Comparison of ENCODE assay signal across 12 cellular contexts in genomic region chr1:11157394-11157793, GRCh38. TPM values are rescaled to one million over a fixed set of nuclear protein-coding genes. Genes with fewer than 3 reads are reported as not detected.
DNase-seq lines count a peak whose midpoint lies in the region; ATAC-seq and TF ChIP-seq lines count a peak whose summit lies in the region.
"Had no signal": no experiment of that assay in that cellular context is flagged by ENCODE, and none has a peak within 500 bp of the region (broad histone marks: within the 10 kb centered on the region; RNA-seq: fewer than 3 reads in every experiment).

No MANE protein-coding gene starts in this region.

- no peak overlapping the region for H2BK12ac ChIP-seq in mesenchymal stem cell (ENCODE audit: low read length in 2 of 2)

- in situ Hi-C loops in brain microvascular endothelial cell (cut with HindIII; ENCODE audit: low pct_ligation_motif_present, low sequenced_read_pairs): no loop called here

- no peaks in the 10 kb centered on the region for H3K9me3 ChIP-seq in mesenchymal stem cell (ENCODE audit: control insufficient read depth, low read length)
- no peaks in the 10 kb centered on the region for H3K9me3 ChIP-seq in tibial artery
- H3K9me3 ChIP-seq in aorta (ENCODE audit: control insufficient read depth, low read length): no peaks in the 10 kb centered on the region
- H3K9me3 ChIP-seq: HAP-1 had no signal

- no peak overlapping the region for H4K8ac ChIP-seq in mesenchymal stem cell (ENCODE audit: low read length)

- WGBS in mesenchymal stem cell: 93% methylated on average over 8 of the region's 8 CpGs
- 82 to 89% methylated on average over 8 of the region's 8 CpGs for WGBS in aorta, 2 donors

- no peaks in the 10 kb centered on the region for H3K27me3 Mint-ChIP-seq in activated naive CD8-positive, alpha-beta T cell treated with anti-CD3 and anti-CD28 coated beads for 36 hours
- no peaks in the 10 kb centered on the region for H3K27me3 Mint-ChIP-seq in activated naive CD8-positive, alpha-beta T cell treated with anti-CD3 and anti-CD28 coated beads, Interleukin-2, amount 50 U/mL, for 24 hours

- no peak overlapping the region for H2BK15ac ChIP-seq in mesenchymal stem cell (ENCODE audit: low read depth, poor library complexity, severe bottlenecking)

- H3K27ac Mint-ChIP-seq in activated naive CD8-positive, alpha-beta T cell treated with anti-CD3 and anti-CD28 coated beads for 36 hours: peak overlapping the region; percentile 50
- H3K27ac Mint-ChIP-seq in activated naive CD8-positive, alpha-beta T cell treated with anti-CD3 and anti-CD28 coated beads, Interleukin-2, amount 50 U/mL, for 24 hours: no peak overlapping the region
- H3K27ac Mint-ChIP-seq: immature natural killer cell had no signal

- no peak overlapping the region for H3K4me2 ChIP-seq in mesenchymal stem cell (ENCODE audit: low read length, poor library complexity, severe bottlenecking)

- no peak for ATAC-seq in activated naive CD8-positive, alpha-beta T cell treated with anti-CD3 and anti-CD28 coated beads, Interleukin-2, amount 50 U/mL, for 24 hours
- ATAC-seq in aorta (ENCODE audit: low FRiP score): no peak

- no peak overlapping the region for H4K91ac ChIP-seq in mesenchymal stem cell (ENCODE audit: low read length)

- H3K9ac ChIP-seq in mesenchymal stem cell (ENCODE audit: low read length): peak overlapping the region; percentile 86

- H3K4me1 Mint-ChIP-seq in activated naive CD8-positive, alpha-beta T cell treated with anti-CD3 and anti-CD28 coated beads for 36 hours: peaks cover 13% of the 10 kb centered on the region
- H3K4me1 Mint-ChIP-seq in activated naive CD8-positive, alpha-beta T cell treated with anti-CD3 and anti-CD28 coated beads, Interleukin-2, amount 50 U/mL, for 24 hours: peaks cover 14% of the 10 kb centered on the region

- no peaks in the 10 kb centered on the region for H3K9me3 Mint-ChIP-seq in activated naive CD8-positive, alpha-beta T cell treated with anti-CD3 and anti-CD28 coated beads for 36 hours
- no peaks in the 10 kb centered on the region for H3K9me3 Mint-ChIP-seq in activated naive CD8-positive, alpha-beta T cell treated with anti-CD3 and anti-CD28 coated beads, Interleukin-2, amount 50 U/mL, for 24 hours
- H3K9me3 Mint-ChIP-seq: immature natural killer cell had no signal

- H2BK120ac ChIP-seq in mesenchymal stem cell (ENCODE audit: low read depth, low read length): no peak overlapping the region

- H3K4me1 ChIP-seq in mesenchymal stem cell (ENCODE audit: control insufficient read depth, insufficient read depth, low read depth, low read length) (peaks cover 6% of the 10 kb centered on the region), tibial artery (peaks cover 0 to 31% (median 20%) of the 10 kb centered on the region in 4 donors), aorta (ENCODE audit: control insufficient read depth in 1 of 2, insufficient read depth in 2 of 2, low read length in 2 of 2) (no peaks in the 10 kb centered on the region)
- H3K4me1 ChIP-seq: HAP-1 had no signal

- no peak for DNase-seq in activated naive CD8-positive, alpha-beta T cell treated with anti-CD3 and anti-CD28 coated beads for 36 hours
- no peak for DNase-seq in activated naive CD8-positive, alpha-beta T cell treated with anti-CD3 and anti-CD28 coated beads, Interleukin-2, amount 50 U/mL, for 24 hours
- DNase-seq in brain microvascular endothelial cell: no peak
- DNase-seq in mesenchymal stem cell: no peak
- DNase-seq in tibial artery: no peak
- no peak for DNase-seq in EL
- no peak for DNase-seq in aorta
- DNase-seq in activated effector memory CD4-positive, alpha-beta T cell treated with anti-CD3 and anti-CD28 coated beads, Interleukin-2, amount 50 U/mL, for 16 hours: no peak
- DNase-seq: immature natural killer cell, SIG-M5 had no signal

- H3K4ac ChIP-seq in mesenchymal stem cell (ENCODE audit: low read depth in 1 of 2, low read length in 2 of 2): no peak overlapping the region

- H3K36me3 Mint-ChIP-seq in activated naive CD8-positive, alpha-beta T cell treated with anti-CD3 and anti-CD28 coated beads for 36 hours: peaks cover 11% of the 10 kb centered on the region
- H3K36me3 Mint-ChIP-seq in activated naive CD8-positive, alpha-beta T cell treated with anti-CD3 and anti-CD28 coated beads, Interleukin-2, amount 50 U/mL, for 24 hours (ENCODE audit: low read depth): peaks cover 26% of the 10 kb centered on the region

- no peak overlapping the region for H2BK5ac ChIP-seq in mesenchymal stem cell (ENCODE audit: low read depth, low read length, poor library complexity, severe bottlenecking)

- H2AK5ac ChIP-seq in mesenchymal stem cell (ENCODE audit: low read length, severe bottlenecking): no peak overlapping the region

- H3K27me3 ChIP-seq in brain microvascular endothelial cell (replicated peaks) (no peaks in the 10 kb centered on the region), mesenchymal stem cell (ENCODE audit: control insufficient read depth in 1 of 2, insufficient read depth in 1 of 2, low read length in 2 of 2) (no peaks in the 10 kb centered on the region), tibial artery (no peaks in the 10 kb centered on the region), aorta (ENCODE audit: control insufficient read depth in 1 of 2, insufficient read depth in 2 of 2, low read length in 1 of 2) (no peaks in the 10 kb centered on the region)

- peaks cover 6% of the 10 kb centered on the region for H3K36me3 ChIP-seq in brain microvascular endothelial cell (replicated peaks)
- H3K36me3 ChIP-seq in mesenchymal stem cell (ENCODE audit: control insufficient read depth in 1 of 2, insufficient read depth in 2 of 2, low read depth in 1 of 2, low read length in 2 of 2): peaks cover 16 to 39% of the 10 kb centered on the region in 2 experiments
- H3K36me3 ChIP-seq in tibial artery: peaks cover 5 to 49% (median 29%) of the 10 kb centered on the region in 3 donors
- no peaks in the 10 kb centered on the region for H3K36me3 ChIP-seq in aorta (ENCODE audit: control insufficient read depth in 1 of 2, insufficient read depth in 2 of 2, low read length in 1 of 2)

- peaks cover 11% of the 10 kb centered on the region for H3K79me1 ChIP-seq in mesenchymal stem cell (replicated peaks; ENCODE audit: low read length, poor library complexity, severe bottlenecking)

- H2AFZ ChIP-seq in mesenchymal stem cell (ENCODE audit: low read depth, low read length): no peak overlapping the region

- no peak overlapping the region for H3K18ac ChIP-seq in mesenchymal stem cell (ENCODE audit: low read depth in 1 of 2, low read length in 2 of 2)

- H3K14ac ChIP-seq in mesenchymal stem cell (ENCODE audit: low read length in 2 of 2): no peak overlapping the region

- H3K23ac ChIP-seq in mesenchymal stem cell (ENCODE audit: low read length in 2 of 2): no peak overlapping the region

- TF ChIP-seq CTCF in brain microvascular endothelial cell (IDR thresholded peaks at IDR 0.05; ENCODE audit: low read depth, low read length, missing control alignments) (no peak), tibial artery (IDR thresholded peaks at IDR 0.05) (no peak)

- H3K27ac ChIP-seq in brain microvascular endothelial cell (peak overlapping the region; percentile 85), mesenchymal stem cell (ENCODE audit: low read length, poor library complexity, severe bottlenecking) (no peak overlapping the region), tibial artery (peak overlapping the region; percentile 65 to 68), aorta (ENCODE audit: low read depth in 1 of 2, low read length in 2 of 2) (peak overlapping the region in 1 of 2 donors; percentile 38)

- intact Hi-C loops in tibial artery (cut with DNase I; ENCODE audit: low total_unique reads): no loop called here
- intact Hi-C loops in aorta (cut with DNase I): loop anchor here in 1 of 2 donors (5.0 kb wide), 1 partner anchor 55 kb away; no protein-coding TSS in a partner anchor

- H3K4me3 ChIP-seq in brain microvascular endothelial cell (ENCODE audit: low read depth, low read length) (no peak overlapping the region), mesenchymal stem cell (ENCODE audit: insufficient read depth in 1 of 2, low read depth in 1 of 2, low read length in 2 of 2) (no peak overlapping the region), tibial artery (no peak overlapping the region), aorta (ENCODE audit: low read length in 2 of 2) (no peak overlapping the region)
- H3K4me3 ChIP-seq: HAP-1 had no signal

- H3K4me3 Mint-ChIP-seq in activated naive CD8-positive, alpha-beta T cell treated with anti-CD3 and anti-CD28 coated beads for 36 hours: no peak overlapping the region
- H3K4me3 Mint-ChIP-seq in activated naive CD8-positive, alpha-beta T cell treated with anti-CD3 and anti-CD28 coated beads, Interleukin-2, amount 50 U/mL, for 24 hours: no peak overlapping the region
- H3K4me3 Mint-ChIP-seq: immature natural killer cell had no signal

RNA-seq across cellular contexts. Expression of gene ANGPTL7, which starts 31.8 kb away (rescaled TPM):
- total RNA-seq in activated naive CD8-positive, alpha-beta T cell treated with anti-CD3 and anti-CD28 coated beads for 36 hours: not detected
- polyA plus RNA-seq in mesenchymal stem cell (2013, experiment 1 of 2): not detected
- polyA plus RNA-seq in mesenchymal stem cell (2013, experiment 2 of 2): not detected
- total RNA-seq in aorta: 10 to 100 TPM in 1 of 2 donors, 1 to 10 TPM in 1; 7.1 to 19.1 TPM
- 10 to 100 TPM in 1 of 2 donors, not detected in 1; 10.8 TPM for polyA plus RNA-seq in aorta
- total RNA-seq: Daoy had no signal
- polyA plus RNA-seq: immature natural killer cell had no signal

RNA-seq across cellular contexts. Expression of gene EXOSC10, which starts 57.7 kb away (rescaled TPM):
- total RNA-seq in activated naive CD8-positive, alpha-beta T cell treated with anti-CD3 and anti-CD28 coated beads for 36 hours: 10 to 100 TPM; 80.9 to 93.2 TPM
- polyA plus RNA-seq in mesenchymal stem cell (2013, experiment 1 of 2): 46.0 TPM
- 42.0 TPM for polyA plus RNA-seq in mesenchymal stem cell (2013, experiment 2 of 2)
- total RNA-seq in aorta: 10 to 100 TPM; 45.3 to 53.8 TPM
- polyA plus RNA-seq in aorta: 10 to 100 TPM; 16.9 to 90.5 TPM

Comparison
In these comparisons a context has a peak if more than half of its experiments do, and no peak if none do; other contexts are left out.
1. RNA of gene ANGPTL7, which starts 31.8 kb away (total RNA-seq): 7.1 to 19.1 TPM in aorta; not detected in activated naive CD8-positive, alpha-beta T cell treated with anti-CD3 and anti-CD28 coated beads for 36 hours; every median in the first group is over 4 times any median in the second.